Comparison of ENCODE assay signal across 11 cellular contexts in genomic region chr5:45695680-45696093, GRCh38. TPM values are rescaled to one million over a fixed set of nuclear protein-coding genes. Genes with fewer than 3 reads are reported as not detected.
A peak's percentile ranks its signal among the peaks of the same experiment; 100 is the strongest.
DNase-seq lines count a peak whose midpoint lies in the region; ATAC-seq and TF ChIP-seq lines count a peak whose summit lies in the region.
"Had no signal": no experiment of that assay in that cellular context is flagged by ENCODE, and none has a peak within 500 bp of the region (broad histone marks: within the 10 kb centered on the region; RNA-seq: fewer than 3 reads in every experiment).

No MANE protein-coding gene starts in this region.

- H3K36me3 ChIP-seq in HUES64 (ENCODE audit: insufficient read depth, low read length) = no peaks in the 10 kb centered on the region
- no peaks in the 10 kb centered on the region for H3K36me3 ChIP-seq in right atrium auricular region

- ATAC-seq in GM21619 (IDR thresholded peaks at IDR 0.05; ENCODE audit: unreplicated experiment) (no peak), HG03378 (IDR thresholded peaks at IDR 0.05; ENCODE audit: unreplicated experiment) (no peak)
- ATAC-seq: PC-3 had no signal

- TF ChIP-seq CTCF in GM10248 (IDR thresholded peaks at IDR 0.05; ENCODE audit: control extremely low read depth, extremely low read depth, low read depth, missing control alignments) = no peak
- no peak for TF ChIP-seq CTCF in right atrium auricular region (IDR thresholded peaks at IDR 0.05)
- no peak for TF ChIP-seq CTCF in progenitor cell of endocrine pancreas (IDR thresholded peaks at IDR 0.05; ENCODE audit: unreplicated experiment)

- H3K4me1 ChIP-seq in HUES64 (ENCODE audit: insufficient read depth, low read length) (peaks cover 9% of the 10 kb centered on the region; the same call in 1 of the 2 replicates), right atrium auricular region (peaks cover 0 to 8% of the 10 kb centered on the region in 2 donors)

- no peak for TF ChIP-seq POLR2A in erythroblast (IDR thresholded peaks at IDR 0.05; ENCODE audit: low read length)

- H3K27me3 ChIP-seq in HUES64 (ENCODE audit: insufficient read depth, low read length) = peaks cover 37% of the 10 kb centered on the region
- peaks cover 0 to 6% of the 10 kb centered on the region in 2 donors for H3K27me3 ChIP-seq in right atrium auricular region

- no peak overlapping the region for H3K27ac ChIP-seq in HUES64 (ENCODE audit: low read depth, low read length)
- peak overlapping the region in 1 of 2 donors; percentile 47 for H3K27ac ChIP-seq in right atrium auricular region
- H3K27ac ChIP-seq: C4-2B had no signal

- DNase-seq in GM10248 (ENCODE audit: extremely low spot score) (peak; percentile 6), right atrium auricular region (ENCODE audit: low spot score) (no peak), progenitor cell of endocrine pancreas (ENCODE audit: low spot score, unreplicated experiment) (peak; percentile 10), erythroblast (lab: John Stamatoyannopoulos, UW) (no peak)
- no peak for DNase-seq in activated CD8-positive, alpha-beta memory T cell treated with anti-CD3 and anti-CD28 coated beads for 24 hours
- DNase-seq: PC-3 had no signal

- peak overlapping the region; percentile 58 for H3K4me3 Mint-ChIP-seq in progenitor cell of endocrine pancreas (ENCODE audit: low read depth)

- H3K9me3 ChIP-seq in HUES64 (ENCODE audit: insufficient read depth, low read depth, low read length) = no peaks in the 10 kb centered on the region
- H3K9me3 ChIP-seq in right atrium auricular region = no peaks in the 10 kb centered on the region

- H3K9ac ChIP-seq in HUES64 (ENCODE audit: low read depth, low read length) = peak overlapping the region; percentile 40; the same call in 1 of the 2 replicates

- no peak overlapping the region for H3K27ac Mint-ChIP-seq in progenitor cell of endocrine pancreas

- H3K36me3 Mint-ChIP-seq in progenitor cell of endocrine pancreas (ENCODE audit: insufficient read depth) = no peaks in the 10 kb centered on the region

- H3K27me3 Mint-ChIP-seq in progenitor cell of endocrine pancreas = peaks cover 28% of the 10 kb centered on the region

- H3K4me3 ChIP-seq in HUES64 (ENCODE audit: low read length) (peak overlapping the region; percentile 73), right atrium auricular region (peak overlapping the region; percentile 53 to 55)

- under 1% methylated on average over 48 of the region's 48 CpGs for WGBS in HUES64

- H3K4me1 Mint-ChIP-seq in progenitor cell of endocrine pancreas (ENCODE audit: low read depth) = peaks cover 15% of the 10 kb centered on the region

- no peaks in the 10 kb centered on the region for H3K9me3 Mint-ChIP-seq in progenitor cell of endocrine pancreas (ENCODE audit: low read depth)

- POLR2A ChIA-PET in GM10248 (lab: Yijun Ruan, JAX) = no interaction called here

- CTCF ChIA-PET in GM10248 (lab: Yijun Ruan, JAX) = interaction anchor here (1.0 kb wide), 1 partner anchor 833 kb away, joined by 3 read pairs; no protein-coding TSS in a partner anchor

RNA-seq across cellular contexts. Expression of gene HCN1, which starts 0.5 kb away (rescaled TPM):
- polyA plus RNA-seq in HUES64 (2013, experiment 1 of 2) = 1.1 TPM
- polyA plus RNA-seq in HUES64 (2013, experiment 2 of 2) = 0.95 TPM
- 1 to 10 TPM; 4.4 to 5.5 TPM for total RNA-seq in right atrium auricular region
- total RNA-seq in progenitor cell of endocrine pancreas = 0.14 and 0.24 TPM in 2 replicates
- total RNA-seq: mesenteric fat pad, PC-3 had no signal

Comparison
In these comparisons a context has a peak if more than half of its experiments do, and no peak if none do; other contexts are left out.
1. DNase-seq: peak in GM10248 (single experiment) and progenitor cell of endocrine pancreas (single experiment); none in right atrium auricular region (single experiment), activated CD8-positive, alpha-beta memory T cell treated with anti-CD3 and anti-CD28 coated beads for 24 hours (single experiment) and erythroblast (0 of 2).